In genomic region chr12:96500686-96501085, GRCh38 we compare ENCODE assay signal across 8 cellular contexts. TPM values are rescaled to one million over a fixed set of nuclear protein-coding genes. Genes with fewer than 3 reads are reported as not detected.
DNase-seq lines count a peak whose midpoint lies in the region; TF ChIP-seq lines count a peak whose summit lies in the region.

No MANE protein-coding gene starts in this region.

- peaks cover 20% of the 10 kb centered on the region for H3K4me1 ChIP-seq in skeletal muscle satellite cell (ENCODE audit: control insufficient read depth, insufficient read depth, low read length)

- peak overlapping the region; percentile 24 for H3K4me2 ChIP-seq in skeletal muscle satellite cell (ENCODE audit: low read length)

- H3K4me3 ChIP-seq in NB4 (ENCODE audit: low read depth, low read length) (no peak overlapping the region), skeletal muscle satellite cell (ENCODE audit: low read length) (no peak overlapping the region)

- H3K9me3 ChIP-seq in skeletal muscle satellite cell (replicated peaks; ENCODE audit: low read length), result no peaks in the 10 kb centered on the region

- DNase-seq in NCI-H1694 treated with DMSO at 0.1 percent for 48 hours (lab: John Stamatoyannopoulos, UW) (peak; percentile 27), NCI-H1694 (lab: John Stamatoyannopoulos, UW) (no peak), NB4 (ENCODE audit: low read depth) (peak; percentile 30), chondrocyte (ENCODE audit: low spot score) (no peak), cortex of kidney (lab: John Stamatoyannopoulos, UW) (no peak), NCI-H526 (lab: John Stamatoyannopoulos, UW) (no peak), HuH-7 (ENCODE audit: low spot score) (no peak)

- no peaks in the 10 kb centered on the region for H3K9me3 Mint-ChIP-seq in chondrocyte (ENCODE audit: low read depth)

- H3K27me3 Mint-ChIP-seq in chondrocyte (ENCODE audit: low read depth), result no peaks in the 10 kb centered on the region

- no peak for TF ChIP-seq POLR2A in NB4 (IDR thresholded peaks at IDR 0.05; ENCODE audit: extremely low read depth, insufficient read length)

- no peaks in the 10 kb centered on the region for H3K27me3 ChIP-seq in skeletal muscle satellite cell (ENCODE audit: control insufficient read depth, insufficient read depth, low read length)

- H3K9ac ChIP-seq in skeletal muscle satellite cell (ENCODE audit: low read depth, low read length), result peak overlapping the region; percentile 54

- peaks cover 22% of the 10 kb centered on the region for H3K4me1 Mint-ChIP-seq in chondrocyte (ENCODE audit: low read depth)

- no peak for TF ChIP-seq CTCF in NB4 (IDR thresholded peaks at IDR 0.05; ENCODE audit: low read depth, low read length)
- peak; percentile 72 for TF ChIP-seq CTCF in chondrocyte (IDR thresholded peaks at IDR 0.05)

- no peaks in the 10 kb centered on the region for H3K36me3 ChIP-seq in skeletal muscle satellite cell (ENCODE audit: insufficient read depth, low read length)

- H3K4me3 Mint-ChIP-seq in chondrocyte (ENCODE audit: unreplicated experiment), result no peak overlapping the region

- H3K36me3 Mint-ChIP-seq in chondrocyte (ENCODE audit: low read depth), result no peaks in the 10 kb centered on the region

- peak overlapping the region; percentile 74 for H3K27ac Mint-ChIP-seq in chondrocyte (ENCODE audit: unreplicated experiment)

RNA-seq across cellular contexts. Expression of gene CFAP54, which starts 11.3 kb away (rescaled TPM):
- total RNA-seq in chondrocyte, result 0.15 to 1.1 TPM (median 0.44 TPM) in 3 replicates
- total RNA-seq in skeletal muscle satellite cell (2012; rRNA removed), result 0.87 and 1.5 TPM in 2 replicates

Comparison
In these comparisons a context has a peak if more than half of its experiments do, and no peak if none do; other contexts are left out.
1. DNase-seq: peak in NCI-H1694 treated with DMSO at 0.1 percent for 48 hours (single experiment) and NB4 (single experiment); none in NCI-H1694 (single experiment), chondrocyte (single experiment), cortex of kidney (single experiment), NCI-H526 (0 of 2) and HuH-7 (single experiment).